ENCODE assay signal across 2 cellular contexts in the genomic region with DNA sequence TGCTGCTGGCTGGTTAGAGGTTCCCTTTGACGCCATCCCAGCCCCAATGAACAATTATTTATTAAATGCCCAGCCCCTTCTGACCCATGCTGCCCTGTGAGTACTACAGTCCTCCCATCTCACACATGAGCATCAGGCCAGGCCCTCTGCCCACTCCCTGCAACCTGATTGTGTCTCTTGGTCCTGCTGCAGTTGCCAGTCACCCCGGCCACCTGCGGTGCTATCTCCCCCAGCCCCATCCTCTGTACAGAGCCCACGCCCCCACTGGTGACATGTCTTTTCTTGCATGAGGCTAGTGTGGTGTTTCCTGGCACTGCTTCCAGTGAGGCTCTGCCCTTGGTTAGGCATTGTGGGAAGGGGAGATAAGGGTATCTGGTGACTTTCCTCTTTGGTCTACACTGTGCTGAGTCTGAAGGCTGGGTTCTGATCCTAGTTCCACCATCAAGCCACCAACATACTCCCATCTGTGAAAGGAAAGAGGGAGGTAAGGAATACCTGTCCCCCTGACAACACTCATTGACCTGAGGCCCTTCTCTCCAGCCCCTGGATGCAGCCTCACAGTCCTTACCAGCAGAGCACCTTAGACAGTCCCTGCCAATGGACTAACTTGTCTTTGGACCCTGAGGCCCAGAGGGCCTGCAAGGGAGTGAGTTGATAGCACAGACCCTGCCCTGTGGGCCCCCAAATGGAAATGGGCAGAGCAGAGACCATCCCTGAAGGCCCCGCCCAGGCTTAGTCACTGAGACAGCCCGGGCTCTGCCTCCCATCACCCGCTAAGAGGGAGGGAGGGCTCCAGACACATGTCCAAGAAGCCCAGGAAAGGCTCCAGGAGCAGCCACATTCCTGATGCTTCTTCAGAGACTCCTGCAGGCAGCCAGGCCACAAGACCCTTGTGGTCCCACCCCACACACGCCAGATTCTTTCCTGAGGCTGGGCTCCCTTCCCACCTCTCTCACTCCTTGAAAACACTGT.
A peak's percentile ranks its signal among the peaks of the same experiment; 100 is the strongest.
TF ChIP-seq lines count a peak whose summit lies in the region.

No MANE protein-coding gene starts in this region.

TF ChIP-seq in A549, 52 proteins besides CTCF, POLR2A, EP300 and RAD21:
- no peak for TF ChIP-seq HEYL (CRISPR knock-in tag; IDR thresholded peaks at IDR 0.05)
- TF ChIP-seq, protein P1, sequence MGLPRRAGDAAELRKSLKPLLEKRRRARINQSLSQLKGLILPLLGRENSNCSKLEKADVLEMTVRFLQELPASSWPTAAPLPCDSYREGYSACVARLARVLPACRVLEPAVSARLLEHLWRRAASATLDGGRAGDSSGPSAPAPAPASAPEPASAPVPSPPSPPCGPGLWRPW (IDR thresholded peaks at IDR 0.05): no peak
- TF ChIP-seq, protein P2, sequence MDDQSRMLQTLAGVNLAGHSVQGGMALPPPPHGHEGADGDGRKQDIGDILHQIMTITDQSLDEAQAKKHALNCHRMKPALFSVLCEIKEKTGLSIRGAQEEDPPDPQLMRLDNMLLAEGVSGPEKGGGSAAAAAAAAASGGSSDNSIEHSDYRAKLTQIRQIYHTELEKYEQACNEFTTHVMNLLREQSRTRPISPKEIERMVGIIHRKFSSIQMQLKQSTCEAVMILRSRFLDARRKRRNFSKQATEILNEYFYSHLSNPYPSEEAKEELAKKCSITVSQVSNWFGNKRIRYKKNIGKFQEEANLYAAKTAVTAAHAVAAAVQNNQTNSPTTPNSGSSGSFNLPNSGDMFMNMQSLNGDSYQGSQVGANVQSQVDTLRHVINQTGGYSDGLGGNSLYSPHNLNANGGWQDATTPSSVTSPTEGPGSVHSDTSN (IDR thresholded peaks at IDR 0.05): no peak
- TF ChIP-seq RNF2 (IDR thresholded peaks at IDR 0.05; ENCODE audit: borderline replicate concordance, low read depth): no peak
- no peak for TF ChIP-seq ZC3H11A (IDR thresholded peaks at IDR 0.05)
- TF ChIP-seq MAZ (IDR thresholded peaks at IDR 0.05; ENCODE audit: borderline replicate concordance, low read depth, low read length): no peak
- TF ChIP-seq HDAC2 (IDR thresholded peaks at IDR 0.05): no peak
- TF ChIP-seq, protein P3, sequence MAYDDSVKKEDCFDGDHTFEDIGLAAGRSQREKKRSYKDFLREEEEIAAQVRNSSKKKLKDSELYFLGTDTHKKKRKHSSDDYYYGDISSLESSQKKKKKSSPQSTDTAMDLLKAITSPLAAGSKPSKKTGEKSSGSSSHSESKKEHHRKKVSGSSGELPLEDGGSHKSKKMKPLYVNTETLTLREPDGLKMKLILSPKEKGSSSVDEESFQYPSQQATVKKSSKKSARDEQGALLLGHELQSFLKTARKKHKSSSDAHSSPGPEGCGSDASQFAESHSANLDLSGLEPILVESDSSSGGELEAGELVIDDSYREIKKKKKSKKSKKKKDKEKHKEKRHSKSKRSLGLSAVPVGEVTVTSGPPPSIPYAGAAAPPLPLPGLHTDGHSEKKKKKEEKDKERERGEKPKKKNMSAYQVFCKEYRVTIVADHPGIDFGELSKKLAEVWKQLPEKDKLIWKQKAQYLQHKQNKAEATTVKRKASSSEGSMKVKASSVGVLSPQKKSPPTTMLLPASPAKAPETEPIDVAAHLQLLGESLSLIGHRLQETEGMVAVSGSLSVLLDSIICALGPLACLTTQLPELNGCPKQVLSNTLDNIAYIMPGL (CRISPR knock-in tag; IDR thresholded peaks at IDR 0.05; ENCODE audit: borderline replicate concordance): no peak
- no peak for TF ChIP-seq KDM1A (IDR thresholded peaks at IDR 0.05; ENCODE audit: low read depth)

TF ChIP-seq in HepG2, 621 proteins besides CTCF, POLR2A, EP300 and RAD21 (continues in another document):
- no peak for TF ChIP-seq ZFAT (CRISPR knock-in tag; conservative IDR thresholded peaks at IDR 0.05)
- no peak for TF ChIP-seq ZBTB20 (CRISPR knock-in tag; IDR thresholded peaks at IDR 0.05; ENCODE audit: borderline replicate concordance, low read depth)
- TF ChIP-seq, protein P4, sequence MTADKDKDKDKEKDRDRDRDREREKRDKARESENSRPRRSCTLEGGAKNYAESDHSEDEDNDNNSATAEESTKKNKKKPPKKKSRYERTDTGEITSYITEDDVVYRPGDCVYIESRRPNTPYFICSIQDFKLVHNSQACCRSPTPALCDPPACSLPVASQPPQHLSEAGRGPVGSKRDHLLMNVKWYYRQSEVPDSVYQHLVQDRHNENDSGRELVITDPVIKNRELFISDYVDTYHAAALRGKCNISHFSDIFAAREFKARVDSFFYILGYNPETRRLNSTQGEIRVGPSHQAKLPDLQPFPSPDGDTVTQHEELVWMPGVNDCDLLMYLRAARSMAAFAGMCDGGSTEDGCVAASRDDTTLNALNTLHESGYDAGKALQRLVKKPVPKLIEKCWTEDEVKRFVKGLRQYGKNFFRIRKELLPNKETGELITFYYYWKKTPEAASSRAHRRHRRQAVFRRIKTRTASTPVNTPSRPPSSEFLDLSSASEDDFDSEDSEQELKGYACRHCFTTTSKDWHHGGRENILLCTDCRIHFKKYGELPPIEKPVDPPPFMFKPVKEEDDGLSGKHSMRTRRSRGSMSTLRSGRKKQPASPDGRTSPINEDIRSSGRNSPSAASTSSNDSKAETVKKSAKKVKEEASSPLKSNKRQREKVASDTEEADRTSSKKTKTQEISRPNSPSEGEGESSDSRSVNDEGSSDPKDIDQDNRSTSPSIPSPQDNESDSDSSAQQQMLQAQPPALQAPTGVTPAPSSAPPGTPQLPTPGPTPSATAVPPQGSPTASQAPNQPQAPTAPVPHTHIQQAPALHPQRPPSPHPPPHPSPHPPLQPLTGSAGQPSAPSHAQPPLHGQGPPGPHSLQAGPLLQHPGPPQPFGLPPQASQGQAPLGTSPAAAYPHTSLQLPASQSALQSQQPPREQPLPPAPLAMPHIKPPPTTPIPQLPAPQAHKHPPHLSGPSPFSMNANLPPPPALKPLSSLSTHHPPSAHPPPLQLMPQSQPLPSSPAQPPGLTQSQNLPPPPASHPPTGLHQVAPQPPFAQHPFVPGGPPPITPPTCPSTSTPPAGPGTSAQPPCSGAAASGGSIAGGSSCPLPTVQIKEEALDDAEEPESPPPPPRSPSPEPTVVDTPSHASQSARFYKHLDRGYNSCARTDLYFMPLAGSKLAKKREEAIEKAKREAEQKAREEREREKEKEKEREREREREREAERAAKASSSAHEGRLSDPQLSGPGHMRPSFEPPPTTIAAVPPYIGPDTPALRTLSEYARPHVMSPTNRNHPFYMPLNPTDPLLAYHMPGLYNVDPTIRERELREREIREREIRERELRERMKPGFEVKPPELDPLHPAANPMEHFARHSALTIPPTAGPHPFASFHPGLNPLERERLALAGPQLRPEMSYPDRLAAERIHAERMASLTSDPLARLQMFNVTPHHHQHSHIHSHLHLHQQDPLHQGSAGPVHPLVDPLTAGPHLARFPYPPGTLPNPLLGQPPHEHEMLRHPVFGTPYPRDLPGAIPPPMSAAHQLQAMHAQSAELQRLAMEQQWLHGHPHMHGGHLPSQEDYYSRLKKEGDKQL (CRISPR knock-in tag; IDR thresholded peaks at IDR 0.05; ENCODE audit: low read depth): no peak
- TF ChIP-seq ZNF878 (CRISPR knock-in tag; IDR thresholded peaks at IDR 0.05): no peak
- TF ChIP-seq ZNF224 (CRISPR knock-in tag; IDR thresholded peaks at IDR 0.05): no peak
- TF ChIP-seq, protein P5, sequence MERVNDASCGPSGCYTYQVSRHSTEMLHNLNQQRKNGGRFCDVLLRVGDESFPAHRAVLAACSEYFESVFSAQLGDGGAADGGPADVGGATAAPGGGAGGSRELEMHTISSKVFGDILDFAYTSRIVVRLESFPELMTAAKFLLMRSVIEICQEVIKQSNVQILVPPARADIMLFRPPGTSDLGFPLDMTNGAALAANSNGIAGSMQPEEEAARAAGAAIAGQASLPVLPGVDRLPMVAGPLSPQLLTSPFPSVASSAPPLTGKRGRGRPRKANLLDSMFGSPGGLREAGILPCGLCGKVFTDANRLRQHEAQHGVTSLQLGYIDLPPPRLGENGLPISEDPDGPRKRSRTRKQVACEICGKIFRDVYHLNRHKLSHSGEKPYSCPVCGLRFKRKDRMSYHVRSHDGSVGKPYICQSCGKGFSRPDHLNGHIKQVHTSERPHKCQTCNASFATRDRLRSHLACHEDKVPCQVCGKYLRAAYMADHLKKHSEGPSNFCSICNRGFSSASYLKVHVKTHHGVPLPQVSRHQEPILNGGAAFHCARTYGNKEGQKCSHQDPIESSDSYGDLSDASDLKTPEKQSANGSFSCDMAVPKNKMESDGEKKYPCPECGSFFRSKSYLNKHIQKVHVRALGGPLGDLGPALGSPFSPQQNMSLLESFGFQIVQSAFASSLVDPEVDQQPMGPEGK (CRISPR knock-in tag; IDR thresholded peaks at IDR 0.05): no peak
- no peak for TF ChIP-seq GATAD2A (CRISPR knock-in tag; IDR thresholded peaks at IDR 0.05)
- 0 out of 2 replicates have a peak, but pooled peaks have one; percentile 9 for TF ChIP-seq MIXL1 (CRISPR knock-in tag; IDR thresholded peaks at IDR 0.05)
- no peak for TF ChIP-seq ARNT (IDR thresholded peaks at IDR 0.05)
- no peak for TF ChIP-seq PAWR (CRISPR knock-in tag; IDR thresholded peaks at IDR 0.05; ENCODE audit: borderline replicate concordance)
- no peak for TF ChIP-seq SRY (CRISPR knock-in tag; IDR thresholded peaks at IDR 0.05)
- TF ChIP-seq ZFX (CRISPR knock-in tag; IDR thresholded peaks at IDR 0.05; ENCODE audit: low read depth): peak; percentile 65; the same call in 1 of the 2 replicates
- TF ChIP-seq LCORL (IDR thresholded peaks at IDR 0.05): no peak
- no peak for TF ChIP-seq LCORL (CRISPR knock-in tag; IDR thresholded peaks at IDR 0.05)
- TF ChIP-seq ZNF136 (CRISPR knock-in tag; IDR thresholded peaks at IDR 0.05; ENCODE audit: low read depth): no peak
- TF ChIP-seq, protein P6, sequence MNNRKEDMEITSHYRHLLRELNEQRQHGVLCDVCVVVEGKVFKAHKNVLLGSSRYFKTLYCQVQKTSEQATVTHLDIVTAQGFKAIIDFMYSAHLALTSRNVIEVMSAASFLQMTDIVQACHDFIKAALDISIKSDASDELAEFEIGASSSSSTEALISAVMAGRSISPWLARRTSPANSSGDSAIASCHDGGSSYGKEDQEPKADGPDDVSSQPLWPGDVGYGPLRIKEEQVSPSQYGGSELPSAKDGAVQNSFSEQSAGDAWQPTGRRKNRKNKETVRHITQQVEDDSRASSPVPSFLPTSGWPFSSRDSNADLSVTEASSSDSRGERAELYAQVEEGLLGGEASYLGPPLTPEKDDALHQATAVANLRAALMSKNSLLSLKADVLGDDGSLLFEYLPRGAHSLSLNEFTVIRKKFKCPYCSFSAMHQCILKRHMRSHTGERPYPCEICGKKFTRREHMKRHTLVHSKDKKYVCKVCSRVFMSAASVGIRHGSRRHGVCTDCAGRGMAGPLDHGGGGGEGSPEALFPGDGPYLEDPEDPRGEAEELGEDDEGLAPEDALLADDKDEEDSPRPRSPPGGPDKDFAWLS (CRISPR knock-in tag; IDR thresholded peaks at IDR 0.05; ENCODE audit: borderline replicate concordance): no peak; the same call in 1 of the 2 replicates
- TF ChIP-seq RFX5 (IDR thresholded peaks at IDR 0.05; ENCODE audit: low read depth, low read length): no peak
- no peak for TF ChIP-seq ZNF460 (CRISPR knock-in tag; IDR thresholded peaks at IDR 0.05; ENCODE audit: borderline replicate concordance)
- no peak for TF ChIP-seq NRL (CRISPR knock-in tag; IDR thresholded peaks at IDR 0.05; ENCODE audit: borderline replicate concordance)
- TF ChIP-seq ZNF577 (CRISPR knock-in tag; IDR thresholded peaks at IDR 0.05; ENCODE audit: borderline replicate concordance, low read depth): no peak
- peak; percentile 73; the same call in 1 of the 2 replicates for TF ChIP-seq BRCA1 (CRISPR knock-in tag; IDR thresholded peaks at IDR 0.05)
- TF ChIP-seq SUZ12 (IDR thresholded peaks at IDR 0.05; ENCODE audit: low read depth, low read length): no peak
- TF ChIP-seq RORA (CRISPR knock-in tag; IDR thresholded peaks at IDR 0.05): no peak
- TF ChIP-seq NKX3-1 (CRISPR knock-in tag; IDR thresholded peaks at IDR 0.05): no peak; the same call in 1 of the 2 replicates
- TF ChIP-seq ONECUT2 (CRISPR knock-in tag; IDR thresholded peaks at IDR 0.05): peak; percentile 54; the same call in 1 of the 2 replicates
- 0 out of 2 replicates have a peak, but pooled peaks have one; percentile 36 for TF ChIP-seq HNF4G (IDR thresholded peaks at IDR 0.05; ENCODE audit: borderline replicate concordance, low read depth, low read length)
- TF ChIP-seq HNF4G (CRISPR knock-in tag; IDR thresholded peaks at IDR 0.05; ENCODE audit: borderline replicate concordance, low read depth): no peak
- TF ChIP-seq CREB1 (IDR thresholded peaks at IDR 0.05): no peak
- TF ChIP-seq CREB1 (CRISPR knock-in tag; IDR thresholded peaks at IDR 0.05): no peak
- TF ChIP-seq, protein P7, sequence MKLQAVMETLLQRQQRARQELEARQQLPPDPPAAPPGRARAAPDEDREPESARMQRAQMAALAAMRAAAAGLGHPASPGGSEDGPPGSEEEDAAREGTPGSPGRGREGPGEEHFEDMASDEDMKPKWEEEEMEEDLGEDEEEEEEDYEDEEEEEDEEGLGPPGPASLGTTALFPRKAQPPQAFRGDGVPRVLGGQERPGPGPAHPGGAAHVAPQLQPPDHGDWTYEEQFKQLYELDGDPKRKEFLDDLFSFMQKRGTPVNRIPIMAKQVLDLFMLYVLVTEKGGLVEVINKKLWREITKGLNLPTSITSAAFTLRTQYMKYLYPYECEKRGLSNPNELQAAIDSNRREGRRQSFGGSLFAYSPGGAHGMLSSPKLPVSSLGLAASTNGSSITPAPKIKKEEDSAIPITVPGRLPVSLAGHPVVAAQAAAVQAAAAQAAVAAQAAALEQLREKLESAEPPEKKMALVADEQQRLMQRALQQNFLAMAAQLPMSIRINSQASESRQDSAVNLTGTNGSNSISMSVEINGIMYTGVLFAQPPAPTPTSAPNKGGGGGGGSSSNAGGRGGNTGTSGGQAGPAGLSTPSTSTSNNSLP (IDR thresholded peaks at IDR 0.05; ENCODE audit: low read depth, low read length): no peak
- TF ChIP-seq, protein P8, sequence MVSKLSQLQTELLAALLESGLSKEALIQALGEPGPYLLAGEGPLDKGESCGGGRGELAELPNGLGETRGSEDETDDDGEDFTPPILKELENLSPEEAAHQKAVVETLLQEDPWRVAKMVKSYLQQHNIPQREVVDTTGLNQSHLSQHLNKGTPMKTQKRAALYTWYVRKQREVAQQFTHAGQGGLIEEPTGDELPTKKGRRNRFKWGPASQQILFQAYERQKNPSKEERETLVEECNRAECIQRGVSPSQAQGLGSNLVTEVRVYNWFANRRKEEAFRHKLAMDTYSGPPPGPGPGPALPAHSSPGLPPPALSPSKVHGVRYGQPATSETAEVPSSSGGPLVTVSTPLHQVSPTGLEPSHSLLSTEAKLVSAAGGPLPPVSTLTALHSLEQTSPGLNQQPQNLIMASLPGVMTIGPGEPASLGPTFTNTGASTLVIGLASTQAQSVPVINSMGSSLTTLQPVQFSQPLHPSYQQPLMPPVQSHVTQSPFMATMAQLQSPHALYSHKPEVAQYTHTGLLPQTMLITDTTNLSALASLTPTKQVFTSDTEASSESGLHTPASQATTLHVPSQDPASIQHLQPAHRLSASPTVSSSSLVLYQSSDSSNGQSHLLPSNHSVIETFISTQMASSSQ (IDR thresholded peaks at IDR 0.05; ENCODE audit: low read depth): no peak
- TF ChIP-seq, protein P8 (CRISPR knock-in tag; IDR thresholded peaks at IDR 0.05; ENCODE audit: borderline replicate concordance): 0 out of 2 replicates have a peak, but pooled peaks have one; percentile 18
- TF ChIP-seq PAF1 (CRISPR knock-in tag; IDR thresholded peaks at IDR 0.05): no peak; the same call in 1 of the 2 replicates
